ENCODE assay signal across 12 cellular contexts in genomic region chr13:110398564-110399507, GRCh38.
A peak's percentile ranks its signal among the peaks of the same experiment; 100 is the strongest.
DNase-seq lines count a peak whose midpoint lies in the region; ATAC-seq, FAIRE-seq and TF ChIP-seq lines count a peak whose summit lies in the region.
"Had no signal": no experiment of that assay in that cellular context is flagged by ENCODE, and none has a peak within 500 bp of the region (broad histone marks: within the 10 kb centered on the region; RNA-seq: fewer than 3 reads in every experiment).

No MANE protein-coding gene starts in this region.

- H4K20me1 ChIP-seq in GM23248 (ENCODE audit: insufficient read depth) (no peaks in the 10 kb centered on the region), astrocyte (ENCODE audit: insufficient read depth, low read length) (no peaks in the 10 kb centered on the region)

- H3K36me3 ChIP-seq in GM23248 (ENCODE audit: low read depth) = no peaks in the 10 kb centered on the region
- peaks cover 8% of the 10 kb centered on the region for H3K36me3 ChIP-seq in astrocyte (ENCODE audit: insufficient read depth, low read length)
- H3K36me3 ChIP-seq in gastroesophageal sphincter = no peaks in the 10 kb centered on the region
- H3K36me3 ChIP-seq in spleen = no peaks in the 10 kb centered on the region

- in situ Hi-C loops in GM23248 (cut with MboI) = no loop called here

- H3K4me1 ChIP-seq in GM23248 (ENCODE audit: insufficient read depth) = peaks cover 82% of the 10 kb centered on the region
- H3K4me1 ChIP-seq in astrocyte (ENCODE audit: insufficient read depth, low read length) = peaks cover 78% of the 10 kb centered on the region
- H3K4me1 ChIP-seq in gastroesophageal sphincter = peaks cover 32 to 94% (median 34%) of the 10 kb centered on the region in 3 donors
- H3K4me1 ChIP-seq in spleen = peaks cover 0 to 29% (median 11%) of the 10 kb centered on the region in 6 donors

- H3K9ac ChIP-seq in GM23248 (peak overlapping the region; percentile 88; the same call in 1 of the 2 replicates), astrocyte (ENCODE audit: low read length) (peak overlapping the region; percentile 83)

- no peaks in the 10 kb centered on the region for H3K9me3 ChIP-seq in GM23248 (ENCODE audit: low read depth)
- no peaks in the 10 kb centered on the region for H3K9me3 ChIP-seq in astrocyte (ENCODE audit: insufficient read depth, low read depth, low read length)
- no peaks in the 10 kb centered on the region for H3K9me3 ChIP-seq in gastroesophageal sphincter
- H3K9me3 ChIP-seq in spleen = no peaks in the 10 kb centered on the region

- TF ChIP-seq POLR2A in gastroesophageal sphincter (IDR thresholded peaks at IDR 0.05) = no peak
- no peak for TF ChIP-seq POLR2A in spleen (IDR thresholded peaks at IDR 0.05)

- H3K4me1 Mint-ChIP-seq in astrocyte (ENCODE audit: low read depth, unreplicated experiment) = peaks cover 97% of the 10 kb centered on the region
- H3K4me1 Mint-ChIP-seq in activated T-cell treated with anti-CD3 and anti-CD28 coated beads, Interleukin-2, amount 50 U/mL, for 72 hours (ENCODE audit: low read depth) = no peaks in the 10 kb centered on the region
- H3K4me1 Mint-ChIP-seq: CD4-positive, CD25-positive, alpha-beta regulatory T cell had no signal

- H3K27ac Mint-ChIP-seq in astrocyte (ENCODE audit: unreplicated experiment) = peak overlapping the region; percentile 96
- H3K27ac Mint-ChIP-seq in activated T-cell treated with anti-CD3 and anti-CD28 coated beads, Interleukin-2, amount 50 U/mL, for 72 hours = no peak overlapping the region
- H3K27ac Mint-ChIP-seq: activated naive CD8-positive, alpha-beta T cell; CD4-positive, CD25-positive, alpha-beta regulatory T cell; nephron progenitor cell had no signal

- peak overlapping the region; percentile 55 for H3K4me3 Mint-ChIP-seq in astrocyte (ENCODE audit: unreplicated experiment)
- no peak overlapping the region for H3K4me3 Mint-ChIP-seq in activated T-cell treated with anti-CD3 and anti-CD28 coated beads, Interleukin-2, amount 50 U/mL, for 72 hours
- H3K4me3 Mint-ChIP-seq: activated naive CD8-positive, alpha-beta T cell; CD4-positive, CD25-positive, alpha-beta regulatory T cell; nephron progenitor cell had no signal

- ATAC-seq in gastroesophageal sphincter (no peak), HG02870 (IDR thresholded peaks at IDR 0.05; ENCODE audit: unreplicated experiment) (no peak)
- ATAC-seq in activated T-cell treated with anti-CD3 and anti-CD28 coated beads, Interleukin-2, amount 50 U/mL, for 72 hours (replicated peaks in 1 of 2) = no peak

- peaks cover 80% of the 10 kb centered on the region for H3F3A ChIP-seq in GM23248 (ENCODE audit: insufficient read depth)

- H3K79me2 ChIP-seq in GM23248 (ENCODE audit: insufficient read depth) (no peaks in the 10 kb centered on the region), astrocyte (ENCODE audit: insufficient read depth, low read length) (peaks cover 41% of the 10 kb centered on the region)

- H3K9me2 ChIP-seq in GM23248 (ENCODE audit: insufficient read depth) = no peaks in the 10 kb centered on the region

- no peaks in the 10 kb centered on the region for H3K27me3 Mint-ChIP-seq in astrocyte (ENCODE audit: low read depth, unreplicated experiment)
- H3K27me3 Mint-ChIP-seq in activated T-cell treated with anti-CD3 and anti-CD28 coated beads, Interleukin-2, amount 50 U/mL, for 72 hours (ENCODE audit: low read depth) = peaks cover 86% of the 10 kb centered on the region

- H3K4me3 ChIP-seq in GM23248 = no peak overlapping the region
- H3K4me3 ChIP-seq in astrocyte (ENCODE audit: insufficient read depth, low read depth, low read length) = no peak overlapping the region
- H3K4me3 ChIP-seq in gastroesophageal sphincter = no peak overlapping the region
- H3K4me3 ChIP-seq in spleen = no peak overlapping the region

- peak overlapping the region; percentile 94 for H3K4me2 ChIP-seq in GM23248 (ENCODE audit: unreplicated experiment)
- H3K4me2 ChIP-seq in astrocyte (ENCODE audit: low read length) = peak overlapping the region; percentile 40

- H3K27ac ChIP-seq in GM23248 = peak overlapping the region; percentile 98
- peak overlapping the region; percentile 98 for H3K27ac ChIP-seq in astrocyte (ENCODE audit: low read depth, low read length)
- peak overlapping the region; percentile 90 to 98 (median 94) for H3K27ac ChIP-seq in gastroesophageal sphincter
- H3K27ac ChIP-seq in spleen = peak overlapping the region in 6 of 8 donors; percentile 2 to 71 (median 62)

- no peaks in the 10 kb centered on the region for H3K9me3 Mint-ChIP-seq in astrocyte (ENCODE audit: unreplicated experiment)
- no peaks in the 10 kb centered on the region for H3K9me3 Mint-ChIP-seq in activated T-cell treated with anti-CD3 and anti-CD28 coated beads, Interleukin-2, amount 50 U/mL, for 72 hours

- no peak for TF ChIP-seq CTCF in astrocyte (IDR thresholded peaks at IDR 0.05; ENCODE audit: insufficient read depth, low read depth, low read length)
- TF ChIP-seq CTCF in gastroesophageal sphincter (IDR thresholded peaks at IDR 0.05) = no peak
- no peak for TF ChIP-seq CTCF in spleen (IDR thresholded peaks at IDR 0.05 in 8 of 11, conservative IDR thresholded peaks at IDR 0.05 in 3 of 11)

- intact Hi-C loops in spleen (cut with DNase I; ENCODE audit: low total_unique reads) = no loop called here

- WGBS in GM23248 (ENCODE audit: low coverage in 1 of 2, low lambda C conversion rate in 2 of 2, missing lambda C conversion rate in 2 of 2), 2 experiments = 69 to 74% methylated on average over 7 of the region's 7 CpGs
- WGBS in gastroesophageal sphincter (ENCODE audit: low coverage in 1 of 2), 2 donors = 40 to 84% methylated on average over 4 of the region's 7 CpGs
- 63 to 77% (median 68%) methylated on average over 7 of the region's 7 CpGs for WGBS in spleen, 5 donors

- no peaks in the 10 kb centered on the region for H3K27me3 ChIP-seq in GM23248 (replicated peaks; ENCODE audit: insufficient read depth)
- H3K27me3 ChIP-seq in astrocyte (ENCODE audit: insufficient read depth, low read length) = no peaks in the 10 kb centered on the region
- H3K27me3 ChIP-seq in gastroesophageal sphincter = no peaks in the 10 kb centered on the region
- peaks cover 0 to 28% (median 0%) of the 10 kb centered on the region in 7 donors for H3K27me3 ChIP-seq in spleen (replicated peaks in 1 of 7)

- DNase-seq in GM23248 (peak; percentile 72), astrocyte (ENCODE audit: low read depth) (peak; percentile 93), spleen (no peak)
- no peak for DNase-seq in activated CD4-positive, CD25-positive, alpha-beta regulatory T cell (lab: John Stamatoyannopoulos, UW)
- DNase-seq in stimulated activated CD4-positive, alpha-beta T cell treated with anti-CD3 and anti-CD28 coated beads, Interleukin-15, amount 100 ng/mL, for 24 hours = no peak
- DNase-seq in activated T-cell treated with anti-CD3 and anti-CD28 coated beads, Interleukin-2, amount 50 U/mL, for 72 hours = no peak
- DNase-seq: CD4-positive, CD25-positive, alpha-beta regulatory T cell; NCI-H2227 treated with DMSO at 0.1 percent for 48 hours; nephron progenitor cell had no signal

- peak; percentile 43 for FAIRE-seq in astrocyte (lab: Jason Lieb, UNC)

- peaks cover 45% of the 10 kb centered on the region for H3K36me3 Mint-ChIP-seq in astrocyte (ENCODE audit: low read depth, unreplicated experiment)
- no peaks in the 10 kb centered on the region for H3K36me3 Mint-ChIP-seq in activated T-cell treated with anti-CD3 and anti-CD28 coated beads, Interleukin-2, amount 50 U/mL, for 72 hours (ENCODE audit: insufficient read depth in 2 of 2)
- H3K36me3 Mint-ChIP-seq: activated naive CD8-positive, alpha-beta T cell; CD4-positive, CD25-positive, alpha-beta regulatory T cell had no signal

- H2AFZ ChIP-seq in GM23248 (no peak overlapping the region), astrocyte (ENCODE audit: low read depth, low read length) (no peak overlapping the region)

- TF ChIP-seq EP300 in gastroesophageal sphincter (IDR thresholded peaks at IDR 0.05) = no peak

Comparison
In these comparisons a context has a peak if more than half of its experiments do, and no peak if none do; other contexts are left out.
1. DNase-seq: peak in GM23248 (single experiment) and astrocyte (single experiment); none in spleen (single experiment), activated CD4-positive, CD25-positive, alpha-beta regulatory T cell (0 of 4), stimulated activated CD4-positive, alpha-beta T cell treated with anti-CD3 and anti-CD28 coated beads, Interleukin-15, amount 100 ng/mL, for 24 hours (single experiment) and activated T-cell treated with anti-CD3 and anti-CD28 coated beads, Interleukin-2, amount 50 U/mL, for 72 hours (0 of 2).
2. Peak in every context shown above with its lines, with median percentiles within 50 percentile points of each other: H3K27ac ChIP-seq.